Comparison of ENCODE assay signal across 24 cellular contexts in the genomic region with DNA sequence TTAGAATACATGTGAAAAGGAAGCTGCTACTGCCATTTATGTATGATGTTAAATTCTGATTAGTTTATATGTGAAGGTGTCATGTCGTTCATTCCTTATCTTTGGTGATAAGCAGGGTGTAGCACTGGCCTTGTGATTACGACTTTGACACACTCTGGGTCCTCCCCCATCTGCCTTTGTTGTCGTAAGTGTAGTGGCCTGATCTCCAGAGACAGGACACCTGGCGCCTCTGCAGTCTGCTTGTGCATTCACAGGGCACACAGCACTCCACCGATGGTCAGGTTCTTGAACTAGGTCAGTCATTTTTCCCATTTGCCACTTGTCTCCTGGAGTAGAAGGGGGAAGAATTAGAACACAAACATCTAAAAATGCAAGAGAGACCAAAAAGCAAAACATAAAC.
"Had no signal": no experiment of that assay in that cellular context is flagged by ENCODE, and none has a peak within 500 bp of the region (broad histone marks: within the 10 kb centered on the region; RNA-seq: fewer than 3 reads in every experiment).

No MANE protein-coding gene starts in this region.

- H3K4me1 Mint-ChIP-seq: activated naive CD4-positive, alpha-beta T cell treated with anti-CD3 and anti-CD28 coated beads, Interleukin-2, amount 50 U/mL, for 24 hours had no signal

- H3K27me3 Mint-ChIP-seq: activated CD4-positive, alpha-beta memory T cell treated with anti-CD3 and anti-CD28 coated beads, Interleukin-2, amount 10 ng/mL, durations not matched to agents 7 days and 5 days; activated CD4-positive, alpha-beta T cell treated with anti-CD3 and anti-CD28 coated beads, Interleukin-2, amount 10 ng/mL, durations not matched to agents 24 days and 14 days; activated naive CD4-positive, alpha-beta T cell treated with anti-CD3 and anti-CD28 coated beads, Interleukin-2, amount 50 U/mL, for 24 hours; stimulated activated naive CD8-positive, alpha-beta T cell treated with anti-CD3 and anti-CD28 coated beads, Interleukin-15, Interleukin-2, amounts not matched to agents 100 ng/mL and 50 ng/mL, for 24 hours; T-helper 17 cell had no signal

- H3K4me1 ChIP-seq: body of pancreas, pancreas, psoas muscle, right atrium auricular region had no signal

- ATAC-seq: activated CD4-positive, CD25-positive, alpha-beta regulatory T cell treated with anti-CD3 and anti-CD28 coated beads, Interleukin-2, amount 50 U/mL, for 24 hours; body of pancreas; left ventricle myocardium superior; pancreas; psoas muscle; T-helper 17 cell had no signal

- FAIRE-seq: pancreas, urothelium cell line had no signal

- H3K4me3 Mint-ChIP-seq: activated CD4-positive, alpha-beta memory T cell treated with anti-CD3 and anti-CD28 coated beads, Interleukin-2, amount 10 ng/mL, durations not matched to agents 7 days and 5 days; activated CD4-positive, alpha-beta T cell treated with anti-CD3 and anti-CD28 coated beads, Interleukin-2, amount 10 ng/mL, durations not matched to agents 24 days and 14 days; activated naive CD4-positive, alpha-beta T cell treated with anti-CD3 and anti-CD28 coated beads, Interleukin-2, amount 50 U/mL, for 24 hours; nephron; stimulated activated naive CD8-positive, alpha-beta T cell treated with anti-CD3 and anti-CD28 coated beads, Interleukin-15, Interleukin-2, amounts not matched to agents 100 ng/mL and 50 ng/mL, for 24 hours; T-helper 17 cell had no signal

- H3K9me3 ChIP-seq: body of pancreas, pancreas had no signal

- H3K4me3 ChIP-seq: body of pancreas, pancreas, psoas muscle, right atrium auricular region, tibial artery had no signal

- H3K27ac Mint-ChIP-seq: activated CD4-positive, alpha-beta memory T cell treated with anti-CD3 and anti-CD28 coated beads, Interleukin-2, amount 10 ng/mL, durations not matched to agents 7 days and 5 days; activated CD4-positive, alpha-beta T cell treated with anti-CD3 and anti-CD28 coated beads, Interleukin-2, amount 10 ng/mL, durations not matched to agents 24 days and 14 days; activated naive CD4-positive, alpha-beta T cell treated with anti-CD3 and anti-CD28 coated beads, Interleukin-2, amount 50 U/mL, for 24 hours; nephron; stimulated activated naive CD8-positive, alpha-beta T cell treated with anti-CD3 and anti-CD28 coated beads, Interleukin-15, Interleukin-2, amounts not matched to agents 100 ng/mL and 50 ng/mL, for 24 hours; T-helper 17 cell had no signal

- DNase-seq: activated CD4-positive, alpha-beta memory T cell treated with anti-CD3 and anti-CD28 coated beads, Interleukin-2, amount 10 ng/mL, durations not matched to agents 7 days and 5 days; activated CD4-positive, alpha-beta T cell treated with anti-CD3 and anti-CD28 coated beads, Interleukin-2, amount 10 ng/mL, durations not matched to agents 24 days and 14 days; activated gamma-delta T cell treated with Interleukin-2 at 50 U/mL for 16 hours; anterior cingulate cortex; body of pancreas; caudate nucleus; dermis blood vessel endothelial cell; effector CD8-positive, alpha-beta T cell; foreskin fibroblast; kidney glomerular epithelial cell; left ventricle myocardium superior; mammary epithelial cell; pancreas; psoas muscle; stimulated activated CD4-positive, alpha-beta T cell treated with anti-CD3 and anti-CD28 coated beads, Interleukin-1b, Interleukin-23, amount 100 ng/mL, for 48 hours; T-helper 17 cell; tibial artery had no signal

- H3K27ac ChIP-seq: body of pancreas, pancreas, psoas muscle, right atrium auricular region, tibial artery, VCaP had no signal

- H3K27me3 ChIP-seq: body of pancreas, pancreas, right atrium auricular region, tibial artery had no signal

- H3K36me3 ChIP-seq: pancreas, right atrium auricular region, tibial artery had no signal
